ENCODE assay signal across 25 cellular contexts in genomic region chr2:202169826-202170424, GRCh38.
DNase-seq lines count a peak whose midpoint lies in the region; ATAC-seq, FAIRE-seq and TF ChIP-seq lines count a peak whose summit lies in the region.
"Had no signal": no experiment of that assay in that cellular context is flagged by ENCODE, and none has a peak within 500 bp of the region (broad histone marks: within the 10 kb centered on the region; RNA-seq: fewer than 3 reads in every experiment).

No MANE protein-coding gene starts in this region.

- no peak overlapping the region for H3K27ac Mint-ChIP-seq in nephron progenitor cell
- H3K27ac Mint-ChIP-seq: HFFc6 had no signal

- no peak overlapping the region for H3K4me2 ChIP-seq in K562 (ENCODE audit: insufficient read depth, low read length)

- H3K27me3 Mint-ChIP-seq in nephron progenitor cell (ENCODE audit: low read depth, poor library complexity), result peaks cover 15% of the 10 kb centered on the region

- peaks cover 59% of the 10 kb centered on the region for H3K4me1 Mint-ChIP-seq in nephron progenitor cell

- H2AFZ ChIP-seq in K562 (ENCODE audit: low read depth, low read length), result no peak overlapping the region

- no peak for TF ChIP-seq RAD21 in K562 (CRISPR knock-in tag; conservative IDR thresholded peaks at IDR 0.05 in 1 of 2, IDR thresholded peaks at IDR 0.05 in 1 of 2)

- no peaks in the 10 kb centered on the region for H3K36me3 ChIP-seq in HEK293 (ENCODE audit: control insufficient read depth in 2 of 2, insufficient read depth in 1 of 2, low read length in 2 of 2)
- H3K36me3 ChIP-seq in K562 (ENCODE audit: control insufficient read depth, insufficient read depth, low read length), result no peaks in the 10 kb centered on the region
- H3K36me3 ChIP-seq: SJSA1 had no signal

- peaks cover under 1% of the 10 kb centered on the region for H3K9me3 Mint-ChIP-seq in nephron progenitor cell
- H3K9me3 Mint-ChIP-seq: HFFc6 had no signal

- ATAC-seq in K562 (peak; percentile 65), HG03280 (IDR thresholded peaks at IDR 0.05; ENCODE audit: unreplicated experiment) (no peak), GM21717 (IDR thresholded peaks at IDR 0.05; ENCODE audit: unreplicated experiment) (no peak)
- ATAC-seq: PC-3, Right ventricle myocardium inferior had no signal

- no peaks in the 10 kb centered on the region for H3K79me2 ChIP-seq in K562 (ENCODE audit: control insufficient read depth, insufficient read depth, low read length)

- H3K9me1 ChIP-seq in K562 (ENCODE audit: control insufficient read depth, insufficient read depth, low read length), result no peaks in the 10 kb centered on the region

- intact Hi-C loops in K562 (cut with micrococcal nuclease), result no loop called here

- CTCF ChIA-PET in HEK293 (lab: Yijun Ruan, JAX), result interaction anchor here (0.5 to 2.6 kb wide), 5 partner anchors 9 to 309 kb away, joined by 3 to 10 read pairs (median 5); no protein-coding TSS in a partner anchor
- CTCF ChIA-PET in K562 (lab: Yijun Ruan, JAX; ENCODE audit: low intra/inter-chr PET ratio), result no interaction called here

- H3K4me1 ChIP-seq in HEK293 (ENCODE audit: control insufficient read depth, insufficient read depth, low read length), result no peaks in the 10 kb centered on the region
- H3K4me1 ChIP-seq in K562 (replicated peaks in 1 of 2; ENCODE audit: control insufficient read depth in 2 of 2, insufficient read depth in 2 of 2, low read length in 2 of 2), result peaks cover 0 to 6% of the 10 kb centered on the region in 2 experiments; a peak in 2 of 5 replicates

- no peak for TF ChIP-seq EP300 in K562 (IDR thresholded peaks at IDR 0.05; ENCODE audit: low read length)

- no peak for FAIRE-seq in K562 (lab: Jason Lieb, UNC)
- FAIRE-seq: GM19239, H54 had no signal

- peak; percentile 29 for DNase-seq in Daoy (ENCODE audit: low read depth)
- DNase-seq in K562 (ENCODE audit: extremely low read depth in 1 of 4, low spot score in 3 of 4), result peak in 2 of 4 experiments; percentile 6 to 10
- peak; percentile 22 for DNase-seq in nephron progenitor cell
- no peak for DNase-seq in NCI-H2171 treated with DMSO at 0.1 percent for 48 hours (lab: John Stamatoyannopoulos, UW)
- no peak for DNase-seq in NCI-H345 (lab: John Stamatoyannopoulos, UW)
- DNase-seq: DMS153; DND-41; HFFc6; Karpas-422; NCI-H1092; NCI-H1417 treated with DMSO at 0.1 percent for 48 hours; NCI-H1694 treated with DMSO at 0.1 percent for 48 hours; NCI-H2081; NCI-H226; NCI-H524; NCI-H774; NK-92 treated with Interleukin-12 subunit alpha and Interleukin-12 subunit beta, amount 100 ng/mL, for 24 hours; PC-3 had no signal

- TF ChIP-seq POLR2A in K562 (conservative IDR thresholded peaks at IDR 0.05), result no peak

- no peak overlapping the region for H3K4me3 ChIP-seq in HEK293 (ENCODE audit: low read depth, low read length)
- H3K4me3 ChIP-seq in K562, result no peak overlapping the region
- H3K4me3 ChIP-seq: SJSA1 had no signal

- H3K9ac ChIP-seq in K562 (ENCODE audit: insufficient read depth in 1 of 2, low read depth in 2 of 2, low read length in 2 of 2), result no peak overlapping the region; a peak in 1 of 4 replicates

- H3K27me3 ChIP-seq in K562 (ENCODE audit: control insufficient read depth in 2 of 2, insufficient read depth in 2 of 2, low read length in 2 of 2), result peaks cover 0 to 5% of the 10 kb centered on the region in 2 experiments; a peak in 2 of 5 replicates
- H3K27me3 ChIP-seq: SJSA1 had no signal

- no peaks in the 10 kb centered on the region for H3K9me3 ChIP-seq in HEK293 (ENCODE audit: control insufficient read depth, insufficient read depth, low read depth, low read length)
- no peaks in the 10 kb centered on the region for H3K9me3 ChIP-seq in K562 (replicated peaks; ENCODE audit: control insufficient read depth, insufficient read depth, low read depth, low read length)
- H3K9me3 ChIP-seq: SJSA1 had no signal

- H3K27ac ChIP-seq in HEK293 (ENCODE audit: extremely low read depth, low read depth, low read length), result no peak overlapping the region
- H3K27ac ChIP-seq in K562 (ENCODE audit: extremely low read depth, low read depth, low read length), result no peak overlapping the region
- H3K27ac ChIP-seq: SJSA1 had no signal

- no peak overlapping the region for H3K4me3 Mint-ChIP-seq in nephron progenitor cell
- H3K4me3 Mint-ChIP-seq: HFFc6 had no signal

- no peaks in the 10 kb centered on the region for H4K20me1 ChIP-seq in K562 (replicated peaks; ENCODE audit: control insufficient read depth, insufficient read depth, low read length)

- TF ChIP-seq CTCF in HEK293 (tag by site-specific recombination; IDR thresholded peaks at IDR 0.05) (no peak), K562 (IDR thresholded peaks at IDR 0.05 in 2 of 3, conservative IDR thresholded peaks at IDR 0.05 in 1 of 3; ENCODE audit: insufficient read depth in 2 of 3, low read depth in 1 of 3, low read length in 3 of 3) (no peak), nephron progenitor cell (IDR thresholded peaks at IDR 0.05) (no peak)

- in situ Hi-C loops in K562 (cut with MboI), result no loop called here

- BruUV-seq in K562 (replicated peaks; lab: Mats Ljungman, UMichigan), result no TSS peak

- 18% methylated on average over 4 of the region's 8 CpGs for WGBS in K562 (ENCODE audit: insufficient coverage, low coverage, missing lambda C conversion rate)

- peaks cover 5% of the 10 kb centered on the region for H3K36me3 Mint-ChIP-seq in nephron progenitor cell (ENCODE audit: low read depth)

- POLR2A ChIA-PET in HEK293 (lab: Yijun Ruan, JAX), result interaction anchor here (0.8 to 1.1 kb wide), 2 partner anchors 14 to 389 kb away, joined by 3 read pairs; partner anchors contain the start of gene ALS2
- POLR2A ChIA-PET in K562 (lab: Yijun Ruan, JAX), result no interaction called here

TF ChIP-seq in HEK293, 187 proteins besides CTCF, POLR2A, EP300 and RAD21:
- TF ChIP-seq ZNF585B (tag by site-specific recombination; IDR thresholded peaks at IDR 0.05) (no peak), ZNF184 (tag by site-specific recombination; IDR thresholded peaks at IDR 0.05) (no peak), SCRT2 (tag by site-specific recombination; IDR thresholded peaks at IDR 0.05) (peak; percentile 62), ZNF223 (tag by site-specific recombination; IDR thresholded peaks at IDR 0.05) (no peak), ZNF148 (tag by site-specific recombination; IDR thresholded peaks at IDR 0.05; ENCODE audit: borderline replicate concordance) (no peak)

TF ChIP-seq in K562, 482 proteins besides CTCF, POLR2A, EP300 and RAD21 (continues in another document):
- no peak for TF ChIP-seq TAF7 (tag; IDR thresholded peaks at IDR 0.05)
- no peak for TF ChIP-seq ZNF518B (CRISPR knock-in tag; IDR thresholded peaks at IDR 0.05)
- no peak for TF ChIP-seq L3MBTL2 (IDR thresholded peaks at IDR 0.05)
- TF ChIP-seq IFI16 (CRISPR knock-in tag; IDR thresholded peaks at IDR 0.05), result no peak
- TF ChIP-seq ZNF124 (CRISPR knock-in tag; IDR thresholded peaks at IDR 0.05), result no peak
- no peak for TF ChIP-seq ESRRB (CRISPR knock-in tag; IDR thresholded peaks at IDR 0.05; ENCODE audit: borderline replicate concordance)

Comparison
In these comparisons a context has a peak if more than half of its experiments do, and no peak if none do; other contexts are left out.
1. DNase-seq: peak in Daoy (single experiment) and nephron progenitor cell (single experiment); none in NCI-H2171 treated with DMSO at 0.1 percent for 48 hours (single experiment) and NCI-H345 (single experiment).